ENCODE assay signal across 8 cellular contexts in genomic region chr10:11345224-11346054, GRCh38.
DNase-seq lines count a peak whose midpoint lies in the region; ATAC-seq and TF ChIP-seq lines count a peak whose summit lies in the region.

No MANE protein-coding gene starts in this region.

- TF ChIP-seq POLR2A in GM18505 (IDR thresholded peaks at IDR 0.05; ENCODE audit: borderline replicate concordance, extremely low read depth, insufficient read depth, insufficient read length), result no peak

- H3K27ac Mint-ChIP-seq in type B pancreatic cell, result no peak overlapping the region

- peaks cover 4% of the 10 kb centered on the region for H3K9me3 Mint-ChIP-seq in type B pancreatic cell

- DNase-seq in NCI-H526 (lab: John Stamatoyannopoulos, UW) (peak; percentile 52 to 65), type B pancreatic cell (ENCODE audit: extremely low spot score, unreplicated experiment) (no peak), HCEC 1CT (no peak), putamen (ENCODE audit: low spot score) (no peak), NCI-H2171 treated with DMSO at 0.1 percent for 48 hours (lab: John Stamatoyannopoulos, UW) (no peak)

- H3K4me3 Mint-ChIP-seq in type B pancreatic cell, result no peak overlapping the region

- ATAC-seq in GM18505 (IDR thresholded peaks at IDR 0.05; ENCODE audit: unreplicated experiment) (peak; percentile 74), HG02642 (IDR thresholded peaks at IDR 0.05; ENCODE audit: poor library complexity, unreplicated experiment) (peak; percentile 66), esophagus mucosa (peak; percentile 89)

- H3K36me3 Mint-ChIP-seq in type B pancreatic cell, result no peaks in the 10 kb centered on the region

- peaks cover 3% of the 10 kb centered on the region for H3K27me3 Mint-ChIP-seq in type B pancreatic cell

- TF ChIP-seq CTCF in type B pancreatic cell (conservative IDR thresholded peaks at IDR 0.05), result peak; percentile 28

- H3K4me1 Mint-ChIP-seq in type B pancreatic cell (ENCODE audit: unreplicated experiment), result no peaks in the 10 kb centered on the region

Comparison
In these comparisons a context has a peak if more than half of its experiments do, and no peak if none do; other contexts are left out.
1. DNase-seq: peak in NCI-H526 (2 of 2); none in type B pancreatic cell (single experiment), HCEC 1CT (single experiment), putamen (single experiment) and NCI-H2171 treated with DMSO at 0.1 percent for 48 hours (single experiment).
2. Peak in every context shown above with its lines, with median percentiles within 50 percentile points of each other: ATAC-seq.